Comparison of ENCODE assay signal across 15 cellular contexts in genomic region chr7:11313801-11314200, GRCh38.
DNase-seq lines count a peak whose midpoint lies in the region; ATAC-seq lines count a peak whose summit lies in the region.
"Had no signal": no experiment of that assay in that cellular context is flagged by ENCODE, and none has a peak within 500 bp of the region (broad histone marks: within the 10 kb centered on the region; RNA-seq: fewer than 3 reads in every experiment).

No MANE protein-coding gene starts in this region.

- H3K9ac ChIP-seq in Karpas-422 (ENCODE audit: low read length) = no peak overlapping the region
- H3K9ac ChIP-seq: GM23248 had no signal

- no peak overlapping the region for H2AFZ ChIP-seq in Karpas-422 (ENCODE audit: low read length)
- H2AFZ ChIP-seq: GM23248 had no signal

- peak overlapping the region; percentile 78 for H3K4me2 ChIP-seq in Karpas-422 (ENCODE audit: low read depth, low read length, poor library complexity, severe bottlenecking)

- no peaks in the 10 kb centered on the region for H3K27me3 ChIP-seq in Karpas-422 (ENCODE audit: low read length)

- H3K36me3 ChIP-seq in Karpas-422 (ENCODE audit: insufficient read depth, low read length) = no peaks in the 10 kb centered on the region

- H4K20me1 ChIP-seq in Karpas-422 (ENCODE audit: insufficient read depth, low read depth, low read length) = no peaks in the 10 kb centered on the region

- H3K4me1 ChIP-seq in Karpas-422 (ENCODE audit: low read length) = peaks cover 78% of the 10 kb centered on the region
- H3K4me1 ChIP-seq: Caco-2 had no signal

- H3K9me3 ChIP-seq in Karpas-422 (ENCODE audit: low read length) = no peaks in the 10 kb centered on the region
- H3K9me3 ChIP-seq: Caco-2 had no signal

- no peak overlapping the region for H3K27ac Mint-ChIP-seq in activated naive CD4-positive, alpha-beta T cell treated with anti-CD3 and anti-CD28 coated beads, Interleukin-2, amount 50 U/mL, for 72 hours
- H3K27ac Mint-ChIP-seq: CD4-positive, alpha-beta memory T cell had no signal

- in situ Hi-C loops in G401 (cut with HindIII; ENCODE audit: low sequenced_read_pairs) = no loop called here

- H3K27ac ChIP-seq in Karpas-422 (ENCODE audit: low read length) = peak overlapping the region; percentile 91; the same call in 1 of the 2 replicates
- H3K27ac ChIP-seq: GM23248 had no signal

- no peaks in the 10 kb centered on the region for H3K9me3 Mint-ChIP-seq in activated naive CD4-positive, alpha-beta T cell treated with anti-CD3 and anti-CD28 coated beads, Interleukin-2, amount 50 U/mL, for 72 hours
- H3K9me3 Mint-ChIP-seq: CD4-positive, alpha-beta memory T cell had no signal

- no peak for ATAC-seq in activated naive CD4-positive, alpha-beta T cell treated with anti-CD3 and anti-CD28 coated beads, Interleukin-2, amount 50 U/mL, for 72 hours

- H3K4me3 ChIP-seq in Karpas-422 (ENCODE audit: low read length) = no peak overlapping the region
- H3K4me3 ChIP-seq: GM23248 had no signal

- H3K36me3 Mint-ChIP-seq in activated naive CD4-positive, alpha-beta T cell treated with anti-CD3 and anti-CD28 coated beads, Interleukin-2, amount 50 U/mL, for 72 hours = no peaks in the 10 kb centered on the region
- H3K36me3 Mint-ChIP-seq: CD4-positive, alpha-beta memory T cell had no signal

- DNase-seq in G401 (ENCODE audit: low spot score) (peak; percentile 85), Karpas-422 (no peak), NCI-H69 (lab: John Stamatoyannopoulos, UW) (peak; percentile 38), medulla oblongata (ENCODE audit: extremely low spot score) (peak; percentile 13), NCI-H2081 (lab: John Stamatoyannopoulos, UW) (no peak)
- DNase-seq in activated naive CD4-positive, alpha-beta T cell treated with anti-CD3 and anti-CD28 coated beads, Interleukin-2, amount 50 U/mL, for 72 hours (ENCODE audit: low spot score in 2 of 2) = no peak
- DNase-seq in activated CD4-positive, alpha-beta T cell treated with anti-CD3 and anti-CD28 coated beads for 48 hours = no peak
- DNase-seq in stimulated activated CD4-positive, alpha-beta T cell treated with anti-CD3 and anti-CD28 coated beads, Interleukin-15, amount 100 ng/mL, for 24 hours = no peak
- DNase-seq: Caco-2; CD4-positive, alpha-beta memory T cell; DMS53; DMS79 treated with DMSO at 0.1 percent for 48 hours; GM23248; H7; HCEC 1CT had no signal

- H3K9me2 ChIP-seq in Karpas-422 (replicated peaks; ENCODE audit: insufficient read depth, low read length) = no peaks in the 10 kb centered on the region

- H3K79me2 ChIP-seq in Karpas-422 (ENCODE audit: low read length) = no peaks in the 10 kb centered on the region

Comparison
In these comparisons a context has a peak if more than half of its experiments do, and no peak if none do; other contexts are left out.
1. DNase-seq: peak in G401 (single experiment), NCI-H69 (single experiment) and medulla oblongata (single experiment); none in Karpas-422 (single experiment), activated naive CD4-positive, alpha-beta T cell treated with anti-CD3 and anti-CD28 coated beads, Interleukin-2, amount 50 U/mL, for 72 hours (0 of 2), activated CD4-positive, alpha-beta T cell treated with anti-CD3 and anti-CD28 coated beads for 48 hours (single experiment), stimulated activated CD4-positive, alpha-beta T cell treated with anti-CD3 and anti-CD28 coated beads, Interleukin-15, amount 100 ng/mL, for 24 hours (single experiment) and NCI-H2081 (0 of 2).